In the genomic region with DNA sequence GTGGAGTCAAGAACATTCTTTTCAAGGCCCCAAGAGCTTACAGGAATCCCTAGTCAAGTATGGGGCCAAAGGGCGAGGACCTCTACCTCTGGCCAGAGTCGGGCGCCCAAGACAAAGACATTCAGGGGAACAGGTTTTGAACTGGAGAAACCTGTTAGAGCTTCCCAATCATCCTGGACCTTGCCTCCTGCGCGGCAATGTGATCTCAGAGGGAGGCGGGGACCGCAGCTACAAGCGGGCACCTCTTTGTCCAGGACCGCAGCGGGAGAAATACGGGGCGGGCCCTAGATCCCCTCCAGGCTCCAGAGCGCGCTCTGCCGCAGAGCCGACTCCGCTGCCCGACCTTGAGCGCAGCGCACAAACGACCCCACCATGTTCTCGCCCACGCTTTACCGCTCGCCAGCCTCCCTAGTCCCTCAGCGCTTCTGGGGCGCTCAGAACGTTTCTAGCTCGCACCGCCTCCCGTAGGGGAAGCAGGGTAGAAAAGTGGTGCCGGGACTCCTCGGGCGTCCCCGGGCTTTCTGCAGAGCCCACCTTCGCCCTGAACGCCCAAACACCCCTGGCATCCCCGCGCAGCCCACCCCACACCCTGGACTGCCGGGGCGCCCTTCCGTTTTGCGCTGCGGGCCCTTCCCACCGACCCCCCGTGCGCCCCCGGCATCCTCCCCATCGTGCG, we compare ENCODE assay signal across 9 cellular contexts. TPM values are rescaled to one million over a fixed set of nuclear protein-coding genes. Genes with fewer than 3 reads are reported as not detected.
DNase-seq lines count a peak whose midpoint lies in the region; ATAC-seq, FAIRE-seq and TF ChIP-seq lines count a peak whose summit lies in the region.
"Had no signal": no experiment of that assay in that cellular context is flagged by ENCODE, and none has a peak within 500 bp of the region (broad histone marks: within the 10 kb centered on the region; RNA-seq: fewer than 3 reads in every experiment).

No MANE protein-coding gene starts in this region.

- ATAC-seq in HepG2 = peak; percentile 82

- peak overlapping the region; percentile 78 for H3K9ac ChIP-seq in HepG2 (ENCODE audit: insufficient read depth, low read depth, low read length)

- TF ChIP-seq POLR2A in HepG2 (IDR thresholded peaks at IDR 0.05; ENCODE audit: insufficient read depth in 1 of 2, low read depth in 2 of 2, low read length in 2 of 2) = peak; percentile 40 to 80; a peak in 2 of 4 replicates

- intact Hi-C loops in HepG2 (cut with micrococcal nuclease; ENCODE audit: unreplicated experiment) = loop anchor here (2.0 to 5.0 kb wide), 2 partner anchors 50 to 66 kb away; partner anchors contain the start of genes KLHL12 and PCAT6

- DNase-seq in 8988T = peak; percentile 51
- peak; percentile 64 for DNase-seq in GM13976 (ENCODE audit: low spot score)
- peak; percentile 22 for DNase-seq in T1000 (lab: John Stamatoyannopoulos, UW)
- peak; percentile 39 for DNase-seq in cerebellum (ENCODE audit: low spot score)
- DNase-seq in HepG2 (ENCODE audit: low spot score) = peak; percentile 83
- DNase-seq in stimulated activated CD4-positive, alpha-beta T cell treated with anti-CD3 and anti-CD28 coated beads, Interleukin-4, amount 100 ng/mL, for 4 hours = peak; percentile 25 to 40
- no peak for DNase-seq in pons (ENCODE audit: low spot score)

- H4K20me1 ChIP-seq in HepG2 (ENCODE audit: insufficient read depth, low read length) = no peaks in the 10 kb centered on the region

- 3% methylated on average over 12 of the region's 50 CpGs for WGBS in HepG2 (ENCODE audit: low lambda C conversion rate)

- no peaks in the 10 kb centered on the region for H3K9me3 Mint-ChIP-seq in IgD-negative memory B cell

- TSS peak; percentile 56 for BruUV-seq in HepG2 (replicated peaks; lab: Mats Ljungman, UMichigan)

- POLR2A ChIA-PET in HepG2 (lab: Yijun Ruan, JAX) = interaction anchor here (0.7 to 5.1 kb wide), 22 partner anchors 10 to 146 kb away, joined by 3 to 74 read pairs (median 4); partner anchors contain the start of genes KDM5B, KLHL12, PCAT6 and RABIF

- peaks cover 66% of the 10 kb centered on the region for H3K4me1 ChIP-seq in HepG2 (ENCODE audit: insufficient read depth, low read length)

- no peak overlapping the region for H3K27ac Mint-ChIP-seq in IgD-negative memory B cell

- no peaks in the 10 kb centered on the region for H3K36me3 Mint-ChIP-seq in IgD-negative memory B cell

- TF ChIP-seq RAD21 in HepG2 (CRISPR knock-in tag; IDR thresholded peaks at IDR 0.05) = peak; percentile 66; the same call in 1 of the 2 replicates

- no peaks in the 10 kb centered on the region for H3K9me3 ChIP-seq in HepG2 (ENCODE audit: low read length)

- peaks cover 23% of the 10 kb centered on the region for H3K27me3 Mint-ChIP-seq in IgD-negative memory B cell

- no peak for TF ChIP-seq CTCF in GM13976 (IDR thresholded peaks at IDR 0.05; ENCODE audit: borderline replicate concordance, control extremely low read depth, extremely low read depth, insufficient read depth, missing control alignments)
- peak; percentile 46 for TF ChIP-seq CTCF in HepG2 (CRISPR knock-in tag; IDR thresholded peaks at IDR 0.05)

- H3K4me1 Mint-ChIP-seq in IgD-negative memory B cell = peaks cover 5 to 6% (median 6%) of the 10 kb centered on the region in 3 donors

- H3K27me3 ChIP-seq in HepG2 (ENCODE audit: control insufficient read depth in 1 of 2, insufficient read depth in 2 of 2, low read length in 2 of 2) = no peaks in the 10 kb centered on the region; a peak in 1 of 5 replicates

- CTCF ChIA-PET in HepG2 (lab: Yijun Ruan, JAX; ENCODE audit: low intra/inter-chr PET ratio, low total read pairs) = no interaction called here

- no peak overlapping the region for H2AFZ ChIP-seq in HepG2 (ENCODE audit: low read length)

- TF ChIP-seq EP300 in HepG2 (IDR thresholded peaks at IDR 0.05; ENCODE audit: low read depth in 2 of 2, low read length in 2 of 2) (no peak), HepG2 (CRISPR knock-in tag; IDR thresholded peaks at IDR 0.05; ENCODE audit: borderline replicate concordance) (no peak)

- H3K4me2 ChIP-seq in HepG2 (ENCODE audit: low read depth, low read length) = peak overlapping the region; percentile 65

- H3K27ac ChIP-seq in HepG2 (ENCODE audit: extremely low read length, insufficient read depth, low read length) = peak overlapping the region; percentile 95

- peaks cover 10% of the 10 kb centered on the region for H3K79me2 ChIP-seq in HepG2 (ENCODE audit: insufficient read depth, low read length)

- in situ Hi-C loops in GM13976 (cut with MboI; ENCODE audit: low sequenced_read_pairs, unreplicated experiment) = no loop called here
- in situ Hi-C loops in HepG2 (cut with HindIII; ENCODE audit: extremely low pct_ligation_motif_present, low pct_unique_long_range_greater_than_20kb) = no loop called here

- H3K4me3 ChIP-seq in HepG2 (replicated peaks in 1 of 3; ENCODE audit: insufficient read depth in 1 of 3, low read depth in 2 of 3, low read length in 3 of 3) = peak overlapping the region; percentile 79 to 91 (median 83)

- H3K36me3 ChIP-seq in HepG2 (replicated peaks in 1 of 2; ENCODE audit: control insufficient read depth in 1 of 2, insufficient read depth in 2 of 2, low read length in 2 of 2) = no peaks in the 10 kb centered on the region; a peak in 1 of 5 replicates

- FAIRE-seq in HepG2 (lab: Jason Lieb, UNC) = peak; percentile 36
- FAIRE-seq: endometrium had no signal

- H3K4me3 Mint-ChIP-seq in IgD-negative memory B cell = peak overlapping the region; percentile 79 to 96 (median 86)

RNA-seq across cellular contexts. Expression of gene RABIF, which starts 28.1 kb away (rescaled TPM):
- polyA plus RNA-seq in IgD-negative memory B cell (19.8 TPM), HepG2 (2011; rRNA removed) (7.6 and 7.7 TPM in 2 replicates)
- total RNA-seq in cerebellum (12.6 TPM), HepG2 (2016; rRNA removed; fragmentation: Illumina TruSeq; extraction: Trizol) (8.3 and 11.1 TPM in 2 replicates)
- 3.2 and 3.3 TPM in 2 replicates for total RNA-seq in HepG2 (2016; cell fraction: cytosol; rRNA removed; fragmentation: Illumina TruSeq; extraction: Trizol; ENCODE audit: low read depth)
- total RNA-seq in HepG2 (2016; cell fraction: insoluble cytoplasmic fraction; rRNA removed; fragmentation: Illumina TruSeq; extraction: Trizol) = 8.7 and 12.4 TPM in 2 replicates
- 6.1 TPM in 2 replicates for total RNA-seq in HepG2 (2016; cell fraction: membrane; rRNA removed; fragmentation: Illumina TruSeq; extraction: Trizol)
- total RNA-seq in HepG2 (2016; cell fraction: nucleus; rRNA removed; fragmentation: Illumina TruSeq; extraction: Trizol) = 5.1 TPM in 2 replicates
- polyA plus RNA-seq in HepG2 (2011; cell fraction: cytosol; rRNA removed) = 5.7 and 8.0 TPM in 2 replicates
- 2.7 and 3.1 TPM in 2 replicates for polyA plus RNA-seq in HepG2 (2011; cell fraction: nucleus; rRNA removed)
- 5.7 and 7.0 TPM in 2 replicates for polyA plus RNA-seq in HepG2 (2012)
- 2.7 and 2.8 TPM in 2 replicates for polyA plus RNA-seq in HepG2 (2016; cell fraction: cytosol; fragmentation: Illumina TruSeq; extraction: Trizol; ENCODE audit: low read depth)
- polyA plus RNA-seq in HepG2 (2016; cell fraction: insoluble cytoplasmic fraction; fragmentation: Illumina TruSeq; extraction: Trizol; ENCODE audit: low read depth) = 13.9 and 15.8 TPM in 2 replicates
- polyA plus RNA-seq in HepG2 (2016; cell fraction: membrane; fragmentation: Illumina TruSeq; extraction: Trizol; ENCODE audit: low read depth) = 6.0 and 6.1 TPM in 2 replicates
- polyA plus RNA-seq in HepG2 (2016; cell fraction: nucleus; fragmentation: Illumina TruSeq; extraction: Trizol; ENCODE audit: insufficient read depth, low read depth) = 8.4 and 8.9 TPM in 2 replicates
- 7.0 and 11.0 TPM in 2 replicates for polyA minus RNA-seq in HepG2 (2011; rRNA and poly(A)+ RNA removed; ENCODE audit: low replicate concordance)
- 4.1 and 4.8 TPM in 2 replicates for polyA minus RNA-seq in HepG2 (2011; cell fraction: cytosol; rRNA and poly(A)+ RNA removed)
- 8.8 and 13.7 TPM in 2 replicates for polyA minus RNA-seq in HepG2 (2011; cell fraction: nucleus; rRNA and poly(A)+ RNA removed)

RNA-seq across cellular contexts. Expression of gene PCAT6, which starts 50.1 kb away (rescaled TPM):
- polyA plus RNA-seq in IgD-negative memory B cell = 1.2 TPM
- not detected for total RNA-seq in cerebellum
- total RNA-seq in HepG2 (2016; rRNA removed; fragmentation: Illumina TruSeq; extraction: Trizol) = 0.55 and 0.60 TPM in 2 replicates
- total RNA-seq in HepG2 (2016; cell fraction: cytosol; rRNA removed; fragmentation: Illumina TruSeq; extraction: Trizol; ENCODE audit: low read depth) = 1.1 and 2.0 TPM in 2 replicates
- total RNA-seq in HepG2 (2016; cell fraction: insoluble cytoplasmic fraction; rRNA removed; fragmentation: Illumina TruSeq; extraction: Trizol) = 0.84 TPM in 1 of 2 replicates, not detected in the other
- total RNA-seq in HepG2 (2016; cell fraction: membrane; rRNA removed; fragmentation: Illumina TruSeq; extraction: Trizol) = 1.00 and 1.1 TPM in 2 replicates
- 0.94 TPM in 1 of 2 replicates, not detected in the other for total RNA-seq in HepG2 (2016; cell fraction: nucleus; rRNA removed; fragmentation: Illumina TruSeq; extraction: Trizol)
- 4.1 and 4.4 TPM in 2 replicates for polyA plus RNA-seq in HepG2 (2011; rRNA removed)
- 4.5 and 8.3 TPM in 2 replicates for polyA plus RNA-seq in HepG2 (2011; cell fraction: cytosol; rRNA removed)
- 9.5 and 12.7 TPM in 2 replicates for polyA plus RNA-seq in HepG2 (2011; cell fraction: nucleus; rRNA removed)
- 9.0 and 16.4 TPM in 2 replicates for polyA plus RNA-seq in HepG2 (2012)
- 6.2 and 6.7 TPM in 2 replicates for polyA plus RNA-seq in HepG2 (2016; cell fraction: cytosol; fragmentation: Illumina TruSeq; extraction: Trizol; ENCODE audit: low read depth)
- 1.0 and 1.8 TPM in 2 replicates for polyA plus RNA-seq in HepG2 (2016; cell fraction: insoluble cytoplasmic fraction; fragmentation: Illumina TruSeq; extraction: Trizol; ENCODE audit: low read depth)
- polyA plus RNA-seq in HepG2 (2016; cell fraction: membrane; fragmentation: Illumina TruSeq; extraction: Trizol; ENCODE audit: low read depth) = 5.4 and 6.3 TPM in 2 replicates
- 3.8 and 4.4 TPM in 2 replicates for polyA plus RNA-seq in HepG2 (2016; cell fraction: nucleus; fragmentation: Illumina TruSeq; extraction: Trizol; ENCODE audit: insufficient read depth, low read depth)
- polyA minus RNA-seq in HepG2 (2011; rRNA and poly(A)+ RNA removed; ENCODE audit: low replicate concordance) = 6.6 TPM in 1 of 2 replicates, not detected in the other
- 3.7 and 3.9 TPM in 2 replicates for polyA minus RNA-seq in HepG2 (2011; cell fraction: cytosol; rRNA and poly(A)+ RNA removed)
- 0.90 and 1.7 TPM in 2 replicates for polyA minus RNA-seq in HepG2 (2011; cell fraction: nucleus; rRNA and poly(A)+ RNA removed)

RNA-seq across cellular contexts. Expression of gene KDM5B, which starts 52.7 kb away (rescaled TPM):
- 16.5 TPM for polyA plus RNA-seq in IgD-negative memory B cell
- 209 TPM for total RNA-seq in cerebellum
- 33.1 and 34.2 TPM in 2 replicates for total RNA-seq in HepG2 (2016; rRNA removed; fragmentation: Illumina TruSeq; extraction: Trizol)
- total RNA-seq in HepG2 (2016; cell fraction: cytosol; rRNA removed; fragmentation: Illumina TruSeq; extraction: Trizol; ENCODE audit: low read depth) = 19.5 and 20.3 TPM in 2 replicates
- 29.8 and 31.9 TPM in 2 replicates for total RNA-seq in HepG2 (2016; cell fraction: insoluble cytoplasmic fraction; rRNA removed; fragmentation: Illumina TruSeq; extraction: Trizol)
- total RNA-seq in HepG2 (2016; cell fraction: membrane; rRNA removed; fragmentation: Illumina TruSeq; extraction: Trizol) = 11.4 and 12.3 TPM in 2 replicates
- 54.3 and 61.2 TPM in 2 replicates for total RNA-seq in HepG2 (2016; cell fraction: nucleus; rRNA removed; fragmentation: Illumina TruSeq; extraction: Trizol)
- 26.5 and 35.4 TPM in 2 replicates for polyA plus RNA-seq in HepG2 (2011; rRNA removed)
- polyA plus RNA-seq in HepG2 (2011; cell fraction: cytosol; rRNA removed) = 22.1 and 28.3 TPM in 2 replicates
- polyA plus RNA-seq in HepG2 (2011; cell fraction: nucleus; rRNA removed) = 36.4 and 43.7 TPM in 2 replicates
- polyA plus RNA-seq in HepG2 (2012) = 26.9 and 31.1 TPM in 2 replicates
- 0.63 and 1.1 TPM in 2 replicates for polyA plus RNA-seq in HepG2 (2016; cell fraction: cytosol; fragmentation: Illumina TruSeq; extraction: Trizol; ENCODE audit: low read depth)
- 22.0 and 23.8 TPM in 2 replicates for polyA plus RNA-seq in HepG2 (2016; cell fraction: insoluble cytoplasmic fraction; fragmentation: Illumina TruSeq; extraction: Trizol; ENCODE audit: low read depth)
- 2.8 and 3.0 TPM in 2 replicates for polyA plus RNA-seq in HepG2 (2016; cell fraction: membrane; fragmentation: Illumina TruSeq; extraction: Trizol; ENCODE audit: low read depth)
- polyA plus RNA-seq in HepG2 (2016; cell fraction: nucleus; fragmentation: Illumina TruSeq; extraction: Trizol; ENCODE audit: insufficient read depth, low read depth) = 28.1 and 31.4 TPM in 2 replicates
- 24.8 and 71.2 TPM in 2 replicates for polyA minus RNA-seq in HepG2 (2011; rRNA and poly(A)+ RNA removed; ENCODE audit: low replicate concordance)
- 58.9 and 59.9 TPM in 2 replicates for polyA minus RNA-seq in HepG2 (2011; cell fraction: cytosol; rRNA and poly(A)+ RNA removed)
- 238 and 264 TPM in 2 replicates for polyA minus RNA-seq in HepG2 (2011; cell fraction: nucleus; rRNA and poly(A)+ RNA removed)
